ENCODE assay signal across 32 cellular contexts in genomic region chr9:114165407-114166102, GRCh38.
"Had no signal": no experiment of that assay in that cellular context is flagged by ENCODE, and none has a peak within 500 bp of the region (broad histone marks: within the 10 kb centered on the region; RNA-seq: fewer than 3 reads in every experiment).

No MANE protein-coding gene starts in this region.

- DNase-seq: activated B cell treated with CpG ODN at 0.5 μM for 24 hours; activated CD4-positive, alpha-beta memory T cell treated with anti-CD3 and anti-CD28 coated beads for 36 hours; activated CD4-positive, alpha-beta T cell treated with anti-CD3 and anti-CD28 coated beads for 4 hours; activated CD4-positive, alpha-beta T cell treated with anti-CD3 and anti-CD28 coated beads, Interleukin-2, amount 10 ng/mL, durations not matched to agents 24 days and 14 days; activated CD4-positive, alpha-beta T cell treated with anti-CD3 and anti-CD28 coated beads, Interleukin-2, amount 50 U/mL, for 1 hour; activated CD4-positive, alpha-beta T cell treated with anti-CD3 and anti-CD28 coated beads, Interleukin-2, amount 50 U/mL, for 4 hours; activated CD4-positive, CD25-positive, alpha-beta regulatory T cell treated with anti-CD3 and anti-CD28 coated beads, Interleukin-2, amount 50 U/mL, for 72 hours; activated CD8-positive, alpha-beta memory T cell treated with anti-CD3 and anti-CD28 coated beads, Interleukin-2, amount 50 U/mL, for 4 hours; activated CD8-positive, alpha-beta T cell treated with anti-CD3 and anti-CD28 coated beads for 36 hours; activated effector memory CD4-positive, alpha-beta T cell treated with anti-CD3 and anti-CD28 coated beads, Interleukin-2, amount 50 U/mL, for 16 hours; activated gamma-delta T cell treated with Interleukin-2 at 50 U/mL for 16 hours; activated naive CD4-positive, alpha-beta T cell; activated naive CD4-positive, alpha-beta T cell treated with anti-CD3 and anti-CD28 coated beads for 36 hours; activated naive CD4-positive, alpha-beta T cell treated with anti-CD3 and anti-CD28 coated beads, Interleukin-2, amount 50 U/mL, for 16 hours; activated naive CD8-positive, alpha-beta T cell treated with anti-CD3 and anti-CD28 coated beads for 36 hours; activated T-cell treated with anti-CD3 and anti-CD28 coated beads for 4 hours; activated T-cell treated with anti-CD3 and anti-CD28 coated beads, Interleukin-2, amount 50 U/mL, for 1 hour; activated T-cell treated with anti-CD3 and anti-CD28 coated beads, Interleukin-2, amount 50 U/mL, for 4 hours; activated T-cell treated with anti-CD3 and anti-CD28 coated beads, Interleukin-2, amount 50 U/mL, for 72 hours; adrenal gland; amniotic stem cell; body of pancreas; brain microvascular endothelial cell; central memory CD4-positive, alpha-beta T cell; T-helper 2 cell; T-helper 9 cell had no signal

- H3K4me1 ChIP-seq: breast epithelium had no signal

- FAIRE-seq: astrocyte, TTC549 had no signal

- H3K27me3 ChIP-seq: adrenal gland, body of pancreas, brain microvascular endothelial cell, breast epithelium had no signal

- H3K36me3 ChIP-seq: adrenal gland, brain microvascular endothelial cell, breast epithelium had no signal

- H3K4me3 ChIP-seq: adrenal gland, body of pancreas, breast epithelium had no signal

- ATAC-seq: activated CD8-positive, alpha-beta T cell treated with anti-CD3 and anti-CD28 coated beads for 36 hours; activated naive CD4-positive, alpha-beta T cell treated with anti-CD3 and anti-CD28 coated beads, Interleukin-2, amount 50 U/mL, for 72 hours; activated T-cell treated with anti-CD3 and anti-CD28 coated beads, Interleukin-2, amount 50 U/mL, for 4 hours; activated T-cell treated with anti-CD3 and anti-CD28 coated beads, Interleukin-2, amount 50 U/mL, for 72 hours; activated T-helper 17 cell treated with anti-CD3 and anti-CD28 coated beads, Interleukin-2, amount 50 U/mL, for 72 hours; body of pancreas had no signal

- H3K9me3 ChIP-seq: adrenal gland, body of pancreas, breast epithelium had no signal

- H3K27ac ChIP-seq: body of pancreas, brain microvascular endothelial cell, breast epithelium, VCaP had no signal
